Comparison of ENCODE assay signal across 19 cellular contexts in genomic region chr9:93823245-93824072, GRCh38.
DNase-seq lines count a peak whose midpoint lies in the region; ATAC-seq, FAIRE-seq and TF ChIP-seq lines count a peak whose summit lies in the region.
"Had no signal": no experiment of that assay in that cellular context is flagged by ENCODE, and none has a peak within 500 bp of the region (broad histone marks: within the 10 kb centered on the region; RNA-seq: fewer than 3 reads in every experiment).

No MANE protein-coding gene starts in this region.

- no peaks in the 10 kb centered on the region for H3K4me1 ChIP-seq in PC-3 (ENCODE audit: insufficient read depth, low read length)

- no peak overlapping the region for H3K4me2 ChIP-seq in PC-3 (ENCODE audit: low read length)

- H3K36me3 ChIP-seq in PC-3 (ENCODE audit: low read depth, low read length): no peaks in the 10 kb centered on the region

- no peaks in the 10 kb centered on the region for H4K20me1 ChIP-seq in PC-3 (ENCODE audit: low read length)

- no peak overlapping the region for H3K9ac ChIP-seq in PC-3 (ENCODE audit: low read length)

- no peaks in the 10 kb centered on the region for H3K9me2 ChIP-seq in PC-3 (replicated peaks; ENCODE audit: low read length)

- no peak for FAIRE-seq in urothelium cell line (lab: Jason Lieb, UNC)
- FAIRE-seq: D721Med, H1, RCC 7860 had no signal

- H3K27ac ChIP-seq in PC-3 (ENCODE audit: low read length): no peak overlapping the region
- H3K27ac ChIP-seq: SK-N-MC had no signal

- H3K27me3 ChIP-seq in PC-3 (ENCODE audit: low read length): peaks cover 4% of the 10 kb centered on the region; the same call in 1 of the 2 replicates

- no peak overlapping the region for H3K27ac Mint-ChIP-seq in activated CD4-positive, alpha-beta memory T cell treated with anti-CD3 and anti-CD28 coated beads, Interleukin-2, amount 10 ng/mL, durations not matched to agents 7 days and 5 days

- H3K4me3 Mint-ChIP-seq in activated CD4-positive, alpha-beta memory T cell treated with anti-CD3 and anti-CD28 coated beads, Interleukin-2, amount 10 ng/mL, durations not matched to agents 7 days and 5 days: no peak overlapping the region

- peaks cover 19% of the 10 kb centered on the region for H3K27me3 Mint-ChIP-seq in activated CD4-positive, alpha-beta memory T cell treated with anti-CD3 and anti-CD28 coated beads, Interleukin-2, amount 10 ng/mL, durations not matched to agents 7 days and 5 days

- CTCF ChIA-PET in PC-3 (lab: Charles Lee): no interaction called here
- CTCF ChIA-PET in activated CD4-positive, alpha-beta memory T cell treated with anti-CD3 and anti-CD28 coated beads, Interleukin-2, amount 10 ng/mL, durations not matched to agents 7 days and 5 days (lab: Charles Lee): no interaction called here

- H3F3A ChIP-seq in PC-3 (ENCODE audit: low read length, unreplicated experiment): no peaks in the 10 kb centered on the region

- H3K4me3 ChIP-seq in PC-3 (ENCODE audit: low read length): no peak overlapping the region
- H3K4me3 ChIP-seq: SK-N-MC had no signal

- no peak for TF ChIP-seq CTCF in GM10266 (IDR thresholded peaks at IDR 0.05; ENCODE audit: control insufficient read depth, insufficient read depth, low read depth, missing control alignments)
- TF ChIP-seq CTCF in PC-3 (conservative IDR thresholded peaks at IDR 0.05; ENCODE audit: low read depth, low read length): no peak

- BruUV-seq in PC-3 (replicated peaks; lab: Mats Ljungman, UMichigan): no TSS peak

- no peak for ATAC-seq in PC-3
- no peak for ATAC-seq in left ventricle myocardium superior

- H3K79me2 ChIP-seq in PC-3 (ENCODE audit: low read length): no peaks in the 10 kb centered on the region

- H3K9me3 Mint-ChIP-seq in activated CD4-positive, alpha-beta memory T cell treated with anti-CD3 and anti-CD28 coated beads, Interleukin-2, amount 10 ng/mL, durations not matched to agents 7 days and 5 days: no peaks in the 10 kb centered on the region

- H2AFZ ChIP-seq in PC-3 (ENCODE audit: low read length): no peak overlapping the region

- no peaks in the 10 kb centered on the region for H3K9me3 ChIP-seq in PC-3 (ENCODE audit: low read length)

- H3K4me1 Mint-ChIP-seq in activated CD4-positive, alpha-beta memory T cell treated with anti-CD3 and anti-CD28 coated beads, Interleukin-2, amount 10 ng/mL, durations not matched to agents 7 days and 5 days: peaks cover 5% of the 10 kb centered on the region

- intact Hi-C loops in PC-3 (cut with micrococcal nuclease): no loop called here
- intact Hi-C loops in left ventricle myocardium superior (cut with micrococcal nuclease): no loop called here

- POLR2A ChIA-PET in PC-3 (lab: Charles Lee; ENCODE audit: unreplicated experiment): interaction anchor here (0.6 kb wide), 1 partner anchor 982 kb away, joined by 3 read pairs; no protein-coding TSS in a partner anchor
- POLR2A ChIA-PET in activated CD4-positive, alpha-beta memory T cell treated with anti-CD3 and anti-CD28 coated beads, Interleukin-2, amount 10 ng/mL, durations not matched to agents 7 days and 5 days (lab: Charles Lee): no interaction called here

- no peaks in the 10 kb centered on the region for H3K36me3 Mint-ChIP-seq in activated CD4-positive, alpha-beta memory T cell treated with anti-CD3 and anti-CD28 coated beads, Interleukin-2, amount 10 ng/mL, durations not matched to agents 7 days and 5 days (ENCODE audit: low read depth)

- DNase-seq in GM10266 (ENCODE audit: extremely low spot score) (peak; percentile 5), PC-3 (peak; percentile 30), kidney tubule cell (ENCODE audit: low spot score) (peak; percentile 60), urothelium cell line (ENCODE audit: low spot score) (peak; percentile 6), 8988T (no peak), left ventricle myocardium superior (no peak)
- DNase-seq in activated CD4-positive, alpha-beta memory T cell treated with anti-CD3 and anti-CD28 coated beads, Interleukin-2, amount 10 ng/mL, durations not matched to agents 7 days and 5 days: no peak
- DNase-seq: HCEC 1CT, NCI-H1048, NCI-H1417, NCI-H1694, NCI-H2081, NCI-H2227 treated with DMSO at 0.1 percent for 48 hours, NCI-H526 treated with DMSO at 0.1 percent for 48 hours, SIG-M5 had no signal

Comparison
In these comparisons a context has a peak if more than half of its experiments do, and no peak if none do; other contexts are left out.
1. DNase-seq: peak in GM10266 (single experiment), PC-3 (single experiment), kidney tubule cell (single experiment) and urothelium cell line (single experiment); none in 8988T (single experiment), left ventricle myocardium superior (single experiment) and activated CD4-positive, alpha-beta memory T cell treated with anti-CD3 and anti-CD28 coated beads, Interleukin-2, amount 10 ng/mL, durations not matched to agents 7 days and 5 days (single experiment).